ENCODE assay signal across 10 cellular contexts in genomic region chr7:27605689-27606269, GRCh38. TPM values are rescaled to one million over a fixed set of nuclear protein-coding genes. Genes with fewer than 3 reads are reported as not detected.
DNase-seq lines count a peak whose midpoint lies in the region; ATAC-seq and TF ChIP-seq lines count a peak whose summit lies in the region.
"Had no signal": no experiment of that assay in that cellular context is flagged by ENCODE, and none has a peak within 500 bp of the region (broad histone marks: within the 10 kb centered on the region; RNA-seq: fewer than 3 reads in every experiment).

No MANE protein-coding gene starts in this region.

- peak; percentile 32 for DNase-seq in RPMI8226
- peak; percentile 12 for DNase-seq in glomerular visceral epithelial cell (ENCODE audit: extremely low spot score)
- DNase-seq in activated CD8-positive, alpha-beta memory T cell treated with anti-CD3 and anti-CD28 coated beads for 24 hours, result no peak
- no peak for DNase-seq in H7
- no peak for DNase-seq in cerebellar cortex (ENCODE audit: low spot score)
- DNase-seq: T-helper 1 cell had no signal

- H3K36me3 ChIP-seq in H7 (replicated peaks; ENCODE audit: control insufficient read depth, insufficient read depth, low read length), result no peaks in the 10 kb centered on the region

- peak overlapping the region; percentile 69 for H3K27ac ChIP-seq in 22Rv1

- no peaks in the 10 kb centered on the region for H3K27me3 ChIP-seq in H7 (ENCODE audit: control insufficient read depth, insufficient read depth, low read length)

- ATAC-seq in HG03039 (IDR thresholded peaks at IDR 0.05; ENCODE audit: unreplicated experiment), result no peak

- no peak overlapping the region for H3K4me3 ChIP-seq in H7 (ENCODE audit: insufficient read depth, low read depth, low read length)
- H3K4me3 ChIP-seq: mucosa of descending colon had no signal

- TF ChIP-seq CTCF in 22Rv1 (IDR thresholded peaks at IDR 0.05), result peak; percentile 91
- TF ChIP-seq CTCF in GM12874 (IDR thresholded peaks at IDR 0.05; ENCODE audit: insufficient read depth, low read depth, low read length), result 0 out of 2 replicates have a peak, but pooled peaks have one; percentile 4

RNA-seq across cellular contexts. Expression of gene HIBADH, which starts 56.9 kb away (rescaled TPM):
- total RNA-seq in H7 (2014; rRNA removed; shearing (Covaris generic)), result 42.0 and 53.7 TPM in 2 replicates

Comparison
In these comparisons a context has a peak if more than half of its experiments do, and no peak if none do; other contexts are left out.
1. DNase-seq: peak in RPMI8226 (single experiment) and glomerular visceral epithelial cell (single experiment); none in activated CD8-positive, alpha-beta memory T cell treated with anti-CD3 and anti-CD28 coated beads for 24 hours (single experiment), H7 (single experiment) and cerebellar cortex (single experiment).